ENCODE assay signal across 2 cellular contexts in the genomic region with DNA sequence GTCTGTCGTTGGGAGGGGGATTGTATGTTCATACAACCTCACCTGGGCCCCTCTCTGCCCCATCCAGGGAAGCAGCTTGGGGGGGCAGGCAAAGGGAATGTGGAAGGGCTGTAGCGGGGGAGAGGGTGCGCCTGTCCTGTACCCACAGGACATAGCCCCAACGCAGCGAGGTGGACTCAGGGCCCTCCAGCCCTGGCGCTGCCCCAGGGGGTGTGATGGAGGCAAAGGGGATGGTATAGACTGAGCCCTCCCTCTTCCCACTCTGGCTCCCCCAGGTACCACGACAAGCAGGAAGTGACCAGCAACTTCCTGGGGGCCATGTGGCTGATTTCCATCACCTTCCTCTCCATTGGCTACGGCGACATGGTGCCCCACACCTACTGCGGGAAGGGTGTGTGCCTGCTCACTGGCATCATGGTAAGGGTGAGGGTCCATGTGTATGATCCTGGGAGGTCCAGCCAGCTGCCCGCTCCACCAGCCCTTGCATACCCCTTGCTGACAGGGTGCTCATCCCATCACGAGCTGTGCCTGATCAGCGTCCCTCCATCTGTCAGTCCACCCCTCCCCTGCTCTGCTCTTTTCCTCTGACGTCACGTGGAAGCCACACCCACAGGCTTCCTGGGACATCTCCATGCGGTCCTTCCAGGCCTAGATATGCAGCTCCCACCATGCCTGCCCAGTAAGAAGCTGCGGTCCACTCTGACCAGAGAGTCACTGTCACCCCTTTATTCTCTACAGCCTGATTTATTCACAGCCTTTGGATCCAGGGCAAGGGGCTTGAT.
TF ChIP-seq lines count a peak whose summit lies in the region.

No MANE protein-coding gene starts in this region.

TF ChIP-seq in IMR-90, 13 proteins besides CTCF, POLR2A, EP300 and RAD21:
- no peak for TF ChIP-seq MXI1 (IDR thresholded peaks at IDR 0.05; ENCODE audit: borderline replicate concordance, low read depth, low read length)
- no peak for TF ChIP-seq CHD1 (IDR thresholded peaks at IDR 0.05; ENCODE audit: low read depth, low read length)
- no peak for TF ChIP-seq BHLHE40 (IDR thresholded peaks at IDR 0.05; ENCODE audit: low read depth, low read length)
- no peak for TF ChIP-seq NFE2L2 (IDR thresholded peaks at IDR 0.05; ENCODE audit: low read depth, low read length)
- no peak for TF ChIP-seq FOS (IDR thresholded peaks at IDR 0.05; ENCODE audit: low read depth, low read length)
- no peak for TF ChIP-seq SMC3 (IDR thresholded peaks at IDR 0.05; ENCODE audit: low read depth, low read length)

TF ChIP-seq in H1, 55 proteins besides CTCF, POLR2A, EP300 and RAD21:
- TF ChIP-seq BACH1 (IDR thresholded peaks at IDR 0.05; ENCODE audit: low read length), result no peak
- peak; percentile 36; the same call in 1 of the 2 replicates for TF ChIP-seq KDM1A (IDR thresholded peaks at IDR 0.05; ENCODE audit: borderline replicate concordance, low read length)
- TF ChIP-seq GTF2F1 (IDR thresholded peaks at IDR 0.05; ENCODE audit: borderline replicate concordance, low read depth, low read length), result no peak
- TF ChIP-seq SP4 (IDR thresholded peaks at IDR 0.05; ENCODE audit: low read length), result no peak
- TF ChIP-seq CREB1 (IDR thresholded peaks at IDR 0.05), result 0 out of 2 replicates have a peak, but pooled peaks have one; percentile 25
- TF ChIP-seq NANOG (IDR thresholded peaks at IDR 0.05; ENCODE audit: insufficient read depth, low read depth, low read length, poor library complexity, severe bottlenecking), result no peak
- TF ChIP-seq TEAD4 (IDR thresholded peaks at IDR 0.05; ENCODE audit: low read depth, low read length), result no peak
- TF ChIP-seq RXRA (IDR thresholded peaks at IDR 0.05; ENCODE audit: insufficient read depth, low read depth, low read length), result no peak
- no peak for TF ChIP-seq POLR2AphosphoS5 (IDR thresholded peaks at IDR 0.05; ENCODE audit: low read depth, low read length)
- no peak for TF ChIP-seq SRF (IDR thresholded peaks at IDR 0.05; ENCODE audit: low read depth, low read length)
- TF ChIP-seq CEBPB (IDR thresholded peaks at IDR 0.05; ENCODE audit: low read depth, low read length), result no peak
